ENCODE assay signal across 25 cellular contexts in genomic region chr7:46943996-46944395, GRCh38.
"Had no signal": no experiment of that assay in that cellular context is flagged by ENCODE, and none has a peak within 500 bp of the region (broad histone marks: within the 10 kb centered on the region; RNA-seq: fewer than 3 reads in every experiment).

No MANE protein-coding gene starts in this region.

- H3K27ac Mint-ChIP-seq: activated CD4-positive, alpha-beta memory T cell treated with anti-CD3 and anti-CD28 coated beads for 36 hours; activated CD4-positive, alpha-beta T cell treated with anti-CD3 and anti-CD28 coated beads, Interleukin-2, amount 10 ng/mL, durations not matched to agents 7 days and 5 days; activated naive CD4-positive, alpha-beta T cell treated with anti-CD3 and anti-CD28 coated beads for 36 hours; activated naive CD8-positive, alpha-beta T cell; activated T-helper 17 cell treated with anti-CD3 and anti-CD28 coated beads, Interleukin-2, amount 50 U/mL, for 72 hours; brain had no signal

- H3K9me3 Mint-ChIP-seq: activated CD4-positive, alpha-beta memory T cell treated with anti-CD3 and anti-CD28 coated beads for 36 hours; activated CD4-positive, alpha-beta T cell treated with anti-CD3 and anti-CD28 coated beads, Interleukin-2, amount 10 ng/mL, durations not matched to agents 7 days and 5 days; activated naive CD4-positive, alpha-beta T cell treated with anti-CD3 and anti-CD28 coated beads for 36 hours; activated T-cell treated with anti-CD3 and anti-CD28 coated beads, Interleukin-2, amount 50 U/mL, for 4 hours; activated T-helper 17 cell treated with anti-CD3 and anti-CD28 coated beads, Interleukin-2, amount 50 U/mL, for 72 hours had no signal

- H3K27me3 Mint-ChIP-seq: activated CD4-positive, alpha-beta memory T cell treated with anti-CD3 and anti-CD28 coated beads for 36 hours; activated CD4-positive, alpha-beta T cell treated with anti-CD3 and anti-CD28 coated beads, Interleukin-2, amount 10 ng/mL, durations not matched to agents 7 days and 5 days; activated naive CD8-positive, alpha-beta T cell; activated T-helper 17 cell treated with anti-CD3 and anti-CD28 coated beads, Interleukin-2, amount 50 U/mL, for 72 hours had no signal

- H3K27ac ChIP-seq: VCaP had no signal

- H3K36me3 Mint-ChIP-seq: activated CD4-positive, alpha-beta memory T cell treated with anti-CD3 and anti-CD28 coated beads for 36 hours; activated naive CD8-positive, alpha-beta T cell; brain had no signal

- DNase-seq: activated CD4-positive, alpha-beta memory T cell treated with anti-CD3 and anti-CD28 coated beads for 36 hours; activated CD4-positive, alpha-beta T cell treated with anti-CD3 and anti-CD28 coated beads, Interleukin-2, amount 10 ng/mL, durations not matched to agents 7 days and 5 days; activated CD4-positive, CD25-positive, alpha-beta regulatory T cell; activated CD8-positive, alpha-beta memory T cell treated with anti-CD3 and anti-CD28 coated beads for 24 hours; activated gamma-delta T cell; activated naive CD4-positive, alpha-beta T cell treated with anti-CD3 and anti-CD28 coated beads for 36 hours; activated T-cell treated with anti-CD3 and anti-CD28 coated beads, Interleukin-2, amount 50 U/mL, for 4 hours; amygdala; IMR-90; Kasumi-1; KBM-7; NCI-H146; NCI-H187 treated with DMSO at 0.1 percent for 48 hours; NCI-H2081 treated with DMSO at 0.1 percent for 48 hours; NCI-H446; NCI-H524; PC-3; SIG-M5; T-helper 1 cell had no signal

- H3K4me1 Mint-ChIP-seq: activated CD4-positive, alpha-beta T cell treated with anti-CD3 and anti-CD28 coated beads, Interleukin-2, amount 10 ng/mL, durations not matched to agents 7 days and 5 days; activated T-helper 17 cell treated with anti-CD3 and anti-CD28 coated beads, Interleukin-2, amount 50 U/mL, for 72 hours had no signal

- FAIRE-seq: astrocyte, RCC 7860 had no signal

- ATAC-seq: activated T-cell treated with anti-CD3 and anti-CD28 coated beads, Interleukin-2, amount 50 U/mL, for 4 hours; activated T-helper 17 cell treated with anti-CD3 and anti-CD28 coated beads, Interleukin-2, amount 50 U/mL, for 72 hours; PC-3 had no signal

- H3K4me3 Mint-ChIP-seq: activated CD4-positive, alpha-beta memory T cell treated with anti-CD3 and anti-CD28 coated beads for 36 hours; activated CD4-positive, alpha-beta T cell treated with anti-CD3 and anti-CD28 coated beads, Interleukin-2, amount 10 ng/mL, durations not matched to agents 7 days and 5 days; activated naive CD4-positive, alpha-beta T cell treated with anti-CD3 and anti-CD28 coated beads for 36 hours; activated naive CD8-positive, alpha-beta T cell; activated T-cell treated with anti-CD3 and anti-CD28 coated beads, Interleukin-2, amount 50 U/mL, for 4 hours; activated T-helper 17 cell treated with anti-CD3 and anti-CD28 coated beads, Interleukin-2, amount 50 U/mL, for 72 hours; brain had no signal
